Comparison of ENCODE assay signal across 21 cellular contexts in genomic region chr14:91845652-91846051, GRCh38. TPM values are rescaled to one million over a fixed set of nuclear protein-coding genes. Genes with fewer than 3 reads are reported as not detected.
"Had no signal": no experiment of that assay in that cellular context is flagged by ENCODE, and none has a peak within 500 bp of the region (broad histone marks: within the 10 kb centered on the region; RNA-seq: fewer than 3 reads in every experiment).

No MANE protein-coding gene starts in this region.

- H3K4me1 Mint-ChIP-seq: neural progenitor cell had no signal

- H3K27me3 Mint-ChIP-seq: natural killer cell treated with Interleukin-12 subunit alpha and Interleukin-12 subunit beta and Interleukin-15 and Interleukin-18, amount 100 ng/mL, for 72 hours had no signal

- H3K9me3 ChIP-seq: esophagus squamous epithelium, pancreas, suprapubic skin, thyroid gland, upper lobe of left lung, uterus had no signal

- H3K4me3 Mint-ChIP-seq: natural killer cell treated with Interleukin-12 subunit alpha and Interleukin-12 subunit beta and Interleukin-15 and Interleukin-18, amount 100 ng/mL, for 72 hours; neural progenitor cell had no signal

- H3K9me3 Mint-ChIP-seq: natural killer cell treated with Interleukin-12 subunit alpha and Interleukin-12 subunit beta and Interleukin-15 and Interleukin-18, amount 100 ng/mL, for 72 hours; neural progenitor cell had no signal

- ATAC-seq: left lobe of liver; natural killer cell treated with Interleukin-12 subunit alpha and Interleukin-12 subunit beta and Interleukin-15 and Interleukin-18, amount 100 ng/mL, for 72 hours; pancreas; right cardiac atrium had no signal

- H3K27ac ChIP-seq: dorsolateral prefrontal cortex, esophagus squamous epithelium, hepatocyte, neural progenitor cell, pancreas, suprapubic skin, thyroid gland, upper lobe of left lung, uterus had no signal

- H3K27me3 ChIP-seq: hepatocyte, neural progenitor cell, pancreas, suprapubic skin, thyroid gland, upper lobe of left lung, uterus had no signal

- H3K4me3 ChIP-seq: dorsolateral prefrontal cortex, esophagus squamous epithelium, hepatocyte, neural progenitor cell, pancreas, suprapubic skin, thyroid gland, upper lobe of left lung, uterus had no signal

- DNase-seq: cortex of kidney; dorsolateral prefrontal cortex; effector CD8-positive, alpha-beta T cell; esophagus squamous epithelium; foreskin fibroblast; nucleus accumbens; pancreas; right cardiac atrium; small intestine; stimulated activated CD4-positive, alpha-beta T cell treated with anti-CD3 and anti-CD28 coated beads, Interleukin-12 subunit alpha, Interleukin-12 subunit beta, amount 100 ng/mL, for 4 hours; stimulated activated naive CD4-positive, alpha-beta T cell; thyroid gland; upper lobe of left lung; uterus had no signal

- H3K36me3 ChIP-seq: esophagus squamous epithelium, neural progenitor cell, pancreas, suprapubic skin, thyroid gland, upper lobe of left lung, uterus had no signal

- H3K36me3 Mint-ChIP-seq: natural killer cell treated with Interleukin-12 subunit alpha and Interleukin-12 subunit beta and Interleukin-15 and Interleukin-18, amount 100 ng/mL, for 72 hours; neural progenitor cell had no signal

- H3K4me1 ChIP-seq: neural progenitor cell, pancreas, thyroid gland, upper lobe of left lung, uterus had no signal

- H3K27ac Mint-ChIP-seq: natural killer cell treated with Interleukin-12 subunit alpha and Interleukin-12 subunit beta and Interleukin-15 and Interleukin-18, amount 100 ng/mL, for 72 hours; neural progenitor cell; progenitor cell of endocrine pancreas had no signal

RNA-seq across cellular contexts. Expression of gene TC2N, which starts 21.7 kb away (rescaled TPM):
- total RNA-seq: myocyte had no signal
